In the genomic region with DNA sequence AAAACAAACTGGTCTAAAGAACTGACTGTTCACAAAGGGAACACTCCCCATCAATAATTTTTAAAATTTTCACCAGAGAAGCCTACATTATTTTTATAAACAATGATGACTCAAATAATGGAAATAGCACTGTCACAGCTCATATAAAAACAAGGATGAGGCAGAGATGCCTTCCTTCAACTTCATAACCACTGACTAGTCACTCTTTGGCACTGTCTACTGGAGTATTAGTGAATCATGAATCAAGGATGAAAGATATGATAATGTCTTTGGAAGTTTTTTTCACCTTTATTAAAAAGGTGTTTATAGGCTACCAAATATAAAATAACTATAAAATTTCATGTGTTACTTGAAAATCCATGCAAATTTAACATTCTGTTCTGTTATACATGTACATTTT, we compare ENCODE assay signal across 14 cellular contexts.
DNase-seq lines count a peak whose midpoint lies in the region; ATAC-seq and TF ChIP-seq lines count a peak whose summit lies in the region.
"Had no signal": no experiment of that assay in that cellular context is flagged by ENCODE, and none has a peak within 500 bp of the region (broad histone marks: within the 10 kb centered on the region; RNA-seq: fewer than 3 reads in every experiment).

No MANE protein-coding gene starts in this region.

- H3K36me3 ChIP-seq in GM23248 (ENCODE audit: low read depth) (no peaks in the 10 kb centered on the region), tibial nerve (no peaks in the 10 kb centered on the region), mucosa of descending colon (ENCODE audit: low read depth) (no peaks in the 10 kb centered on the region)
- H3K36me3 ChIP-seq: cardiac muscle cell, pancreas, thoracic aorta had no signal

- H3F3A ChIP-seq in GM23248 (ENCODE audit: insufficient read depth) = peaks cover 21% of the 10 kb centered on the region; the same call in 1 of the 2 replicates

- no peak for TF ChIP-seq POLR2A in tibial nerve (IDR thresholded peaks at IDR 0.05)

- H3K4me1 Mint-ChIP-seq in stimulated activated effector memory CD8-positive, alpha-beta T cell treated with anti-CD3 and anti-CD28 coated beads, Interleukin-12 subunit alpha, Interleukin-12 subunit beta, amount 100 ng/mL, for 72 hours = peaks cover 12% of the 10 kb centered on the region

- H3K9me2 ChIP-seq in GM23248 (ENCODE audit: insufficient read depth) = no peaks in the 10 kb centered on the region

- no peaks in the 10 kb centered on the region for H4K20me1 ChIP-seq in GM23248 (ENCODE audit: insufficient read depth)

- no peak for TF ChIP-seq EP300 in tibial nerve (IDR thresholded peaks at IDR 0.05)

- peak overlapping the region; percentile 69 for H3K4me2 ChIP-seq in GM23248 (ENCODE audit: unreplicated experiment)

- TF ChIP-seq CTCF in fibroblast of pulmonary artery (IDR thresholded peaks at IDR 0.05; ENCODE audit: low read length, missing control alignments) = no peak
- no peak for TF ChIP-seq CTCF in tibial nerve (IDR thresholded peaks at IDR 0.05)
- TF ChIP-seq CTCF in mucosa of descending colon (IDR thresholded peaks at IDR 0.05) = no peak

- H3K27ac ChIP-seq in GM23248 = peak overlapping the region; percentile 81
- no peak overlapping the region for H3K27ac ChIP-seq in tibial nerve
- H3K27ac ChIP-seq: cardiac muscle cell, pancreas, thoracic aorta had no signal

- peak overlapping the region; percentile 38; the same call in 1 of the 2 replicates for H3K4me3 ChIP-seq in GM23248
- H3K4me3 ChIP-seq in fibroblast of pulmonary artery (replicated peaks; ENCODE audit: low read depth, low read length) = no peak overlapping the region
- H3K4me3 ChIP-seq in tibial nerve = no peak overlapping the region
- H3K4me3 ChIP-seq in mucosa of descending colon = no peak overlapping the region
- H3K4me3 ChIP-seq: cardiac muscle cell, pancreas, thoracic aorta had no signal

- peaks cover 35% of the 10 kb centered on the region for H3K4me1 ChIP-seq in GM23248 (ENCODE audit: insufficient read depth)
- no peaks in the 10 kb centered on the region for H3K4me1 ChIP-seq in tibial nerve
- H3K4me1 ChIP-seq in mucosa of descending colon (ENCODE audit: low read depth) = no peaks in the 10 kb centered on the region

- in situ Hi-C loops in GM23248 (cut with MboI) = no loop called here

- H3K27ac Mint-ChIP-seq in stimulated activated effector memory CD8-positive, alpha-beta T cell treated with anti-CD3 and anti-CD28 coated beads, Interleukin-12 subunit alpha, Interleukin-12 subunit beta, amount 100 ng/mL, for 72 hours = no peak overlapping the region

- H3K9me3 ChIP-seq in GM23248 (ENCODE audit: low read depth) (no peaks in the 10 kb centered on the region), tibial nerve (no peaks in the 10 kb centered on the region), mucosa of descending colon (no peaks in the 10 kb centered on the region)
- H3K9me3 ChIP-seq: pancreas, thoracic aorta had no signal

- 0 out of 2 replicates have a peak overlapping the region, but pooled peaks have one; percentile 31 for H2AFZ ChIP-seq in GM23248

- no peaks in the 10 kb centered on the region for H3K79me2 ChIP-seq in GM23248 (ENCODE audit: insufficient read depth)

- no peaks in the 10 kb centered on the region for H3K9me3 Mint-ChIP-seq in stimulated activated effector memory CD8-positive, alpha-beta T cell treated with anti-CD3 and anti-CD28 coated beads, Interleukin-12 subunit alpha, Interleukin-12 subunit beta, amount 100 ng/mL, for 72 hours

- peaks cover under 1% of the 10 kb centered on the region for H3K36me3 Mint-ChIP-seq in stimulated activated effector memory CD8-positive, alpha-beta T cell treated with anti-CD3 and anti-CD28 coated beads, Interleukin-12 subunit alpha, Interleukin-12 subunit beta, amount 100 ng/mL, for 72 hours

- intact Hi-C loops in mucosa of descending colon (cut with DNase I, micrococcal nuclease) = no loop called here

- no peak for ATAC-seq in SK-N-SH treated with all-trans-retinoic acid at 6 μM for 48 hours
- ATAC-seq in stimulated activated effector memory CD8-positive, alpha-beta T cell treated with anti-CD3 and anti-CD28 coated beads, Interleukin-12 subunit alpha, Interleukin-12 subunit beta, amount 100 ng/mL, for 72 hours = peak; percentile 55
- ATAC-seq in mucosa of descending colon = no peak
- ATAC-seq in HG02885 (IDR thresholded peaks at IDR 0.05; ENCODE audit: poor library complexity, unreplicated experiment) = no peak
- ATAC-seq: pancreas had no signal

- H3K4me3 Mint-ChIP-seq in stimulated activated effector memory CD8-positive, alpha-beta T cell treated with anti-CD3 and anti-CD28 coated beads, Interleukin-12 subunit alpha, Interleukin-12 subunit beta, amount 100 ng/mL, for 72 hours = no peak overlapping the region

- no peaks in the 10 kb centered on the region for H3K27me3 ChIP-seq in GM23248 (replicated peaks; ENCODE audit: insufficient read depth)
- H3K27me3 ChIP-seq in tibial nerve = no peaks in the 10 kb centered on the region
- H3K27me3 ChIP-seq: cardiac muscle cell, pancreas had no signal

- peak; percentile 95 for DNase-seq in GM23248
- DNase-seq in fibroblast of pulmonary artery (ENCODE audit: low read depth) = peak; percentile 15
- DNase-seq in stimulated activated effector memory CD8-positive, alpha-beta T cell treated with anti-CD3 and anti-CD28 coated beads, Interleukin-12 subunit alpha, Interleukin-12 subunit beta, amount 100 ng/mL, for 72 hours (ENCODE audit: low spot score in 2 of 2) = no peak
- no peak for DNase-seq in T-helper 1 cell
- DNase-seq in tibial nerve (ENCODE audit: low spot score in 2 of 2) = no peak
- DNase-seq in mucosa of descending colon = no peak
- DNase-seq: activated CD4-positive, alpha-beta T cell treated with anti-CD3 and anti-CD28 coated beads, Interleukin-2, amount 50 U/mL, for 4 hours; Calu3; NCI-H69; pancreas had no signal

- peak overlapping the region; percentile 50 for H3K9ac ChIP-seq in GM23248

TF ChIP-seq in SK-N-SH treated with all-trans-retinoic acid at 6 μM for 48 hours, 23 proteins besides CTCF, POLR2A, EP300 and RAD21:
- TF ChIP-seq ISL1 (CRISPR knock-in tag; IDR thresholded peaks at IDR 0.05) = peak; percentile 64
- no peak for TF ChIP-seq SNAI2 (CRISPR knock-in tag; IDR thresholded peaks at IDR 0.05)
- TF ChIP-seq CREB5 (CRISPR knock-in tag; IDR thresholded peaks at IDR 0.05; ENCODE audit: low read depth) = 0 out of 2 replicates have a peak, but pooled peaks have one; percentile 48
- TF ChIP-seq ZFP30 (CRISPR knock-in tag; IDR thresholded peaks at IDR 0.05) = no peak
- no peak for TF ChIP-seq RARB (CRISPR knock-in tag; IDR thresholded peaks at IDR 0.05)

Comparison
In these comparisons a context has a peak if more than half of its experiments do, and no peak if none do; other contexts are left out.
1. DNase-seq: peak in GM23248 (single experiment) and fibroblast of pulmonary artery (single experiment); none in stimulated activated effector memory CD8-positive, alpha-beta T cell treated with anti-CD3 and anti-CD28 coated beads, Interleukin-12 subunit alpha, Interleukin-12 subunit beta, amount 100 ng/mL, for 72 hours (0 of 2), T-helper 1 cell (0 of 5), tibial nerve (0 of 2) and mucosa of descending colon (0 of 3).